Comparison of ENCODE assay signal across 15 cellular contexts in genomic region chr7:132030883-132031282, GRCh38.
DNase-seq lines count a peak whose midpoint lies in the region; ATAC-seq, FAIRE-seq and TF ChIP-seq lines count a peak whose summit lies in the region.
"Had no signal": no experiment of that assay in that cellular context is flagged by ENCODE, and none has a peak within 500 bp of the region (broad histone marks: within the 10 kb centered on the region; RNA-seq: fewer than 3 reads in every experiment).

No MANE protein-coding gene starts in this region.

- H3K79me2 ChIP-seq in keratinocyte (ENCODE audit: control insufficient read depth, insufficient read depth, low read length) = no peaks in the 10 kb centered on the region

- TF ChIP-seq CTCF in VCaP (conservative IDR thresholded peaks at IDR 0.05) (no peak), keratinocyte (optimal IDR thresholded peaks at IDR 0.05 in 1 of 3, IDR thresholded peaks at IDR 0.05 in 1 of 3, conservative IDR thresholded peaks at IDR 0.05 in 1 of 3; ENCODE audit: extremely low read depth in 1 of 3, insufficient read depth in 2 of 3, low read length in 3 of 3) (no peak), pancreas (IDR thresholded peaks at IDR 0.05) (no peak), GM10248 (IDR thresholded peaks at IDR 0.05; ENCODE audit: control extremely low read depth, extremely low read depth, low read depth, missing control alignments) (no peak)

- FAIRE-seq in keratinocyte (lab: Jason Lieb, UNC) (peak; percentile 92), pancreas (lab: Jason Lieb, UNC) (no peak)

- DNase-seq in HPDE6-E6E7 (ENCODE audit: extremely low spot score) (peak; percentile 41), keratinocyte (ENCODE audit: low read depth, low spot score) (no peak), pancreas (no peak), GM10248 (ENCODE audit: extremely low spot score) (no peak), GF-D8 (lab: John Stamatoyannopoulos, UW) (no peak), HuH-7.5 (ENCODE audit: low spot score) (no peak), NCI-H1930 (lab: John Stamatoyannopoulos, UW) (no peak)
- DNase-seq: CD8-positive, alpha-beta memory T cell; HFFc6; NCI-H1092; NCI-H1694 treated with DMSO at 0.1 percent for 48 hours; NCI-H510A had no signal

- no peak overlapping the region for H3K9ac ChIP-seq in keratinocyte (ENCODE audit: control insufficient read depth, extremely low read depth, insufficient read depth, low read length)
- H3K9ac ChIP-seq: KMS-11 had no signal

- POLR2A ChIA-PET in GM10248 (lab: Yijun Ruan, JAX) = no interaction called here

- H3K4me1 ChIP-seq in keratinocyte (ENCODE audit: control insufficient read depth, extremely low read depth, insufficient read depth, low read length) (peaks cover 38% of the 10 kb centered on the region), pancreas (peaks cover 0 to 17% (median 10%) of the 10 kb centered on the region in 3 donors)

- CTCF ChIA-PET in GM10248 (lab: Yijun Ruan, JAX) = no interaction called here

- no peak overlapping the region for H2AFZ ChIP-seq in keratinocyte (ENCODE audit: control insufficient read depth, low read length)
- H2AFZ ChIP-seq: GM23338 had no signal

- H3K4me3 ChIP-seq in keratinocyte (ENCODE audit: control insufficient read depth in 2 of 3, extremely low read depth in 1 of 3, insufficient read depth in 2 of 3, low read depth in 1 of 3, low read length in 3 of 3) (peak overlapping the region in 2 of 3 experiments; percentile 18 to 36), pancreas (no peak overlapping the region)
- H3K4me3 ChIP-seq: GM23338 had no signal

- H3K9me1 ChIP-seq in keratinocyte (ENCODE audit: control insufficient read depth, extremely low read depth, insufficient read depth, low read length) = no peaks in the 10 kb centered on the region

- no peaks in the 10 kb centered on the region for H3K27me3 ChIP-seq in keratinocyte (ENCODE audit: control insufficient read depth, extremely low read depth, insufficient read depth, low read length)
- H3K27me3 ChIP-seq in pancreas = no peaks in the 10 kb centered on the region

- H3K36me3 ChIP-seq in keratinocyte (ENCODE audit: control insufficient read depth in 2 of 2, extremely low read depth in 1 of 2, insufficient read depth in 2 of 2, low read length in 2 of 2) (no peaks in the 10 kb centered on the region), pancreas (no peaks in the 10 kb centered on the region)

- ATAC-seq in pancreas = peak; percentile 48 to 62 (median 55)
- ATAC-seq: GM23338 had no signal

- 17 to 35% methylated on average over 2 of the region's 2 CpGs for WGBS in pancreas, 2 donors

- H3K9me3 ChIP-seq in keratinocyte (ENCODE audit: control insufficient read depth, low read depth, low read length) (no peaks in the 10 kb centered on the region), pancreas (no peaks in the 10 kb centered on the region)

- H3K4me2 ChIP-seq in keratinocyte (ENCODE audit: control insufficient read depth, extremely low read depth, insufficient read depth, low read depth, low read length) = peak overlapping the region; percentile 58
- H3K4me2 ChIP-seq: GM23338, KMS-11 had no signal

- dilution Hi-C loops in keratinocyte (cut with MboI; ENCODE audit: extremely low pct_ligation_motif_present, low sequenced_read_pairs) = no loop called here

- no peaks in the 10 kb centered on the region for H4K20me1 ChIP-seq in keratinocyte (ENCODE audit: control insufficient read depth, extremely low read depth, insufficient read depth, low read length)

- intact Hi-C loops in pancreas (cut with DNase I) = no loop called here

- H3K27ac ChIP-seq in VCaP (peak overlapping the region; percentile 80), keratinocyte (ENCODE audit: control insufficient read depth, insufficient read depth, low read length) (peak overlapping the region; percentile 53), pancreas (peak overlapping the region in 1 of 4 donors; percentile 6)
- H3K27ac ChIP-seq: KMS-11 had no signal

Comparison
In these comparisons a context has a peak if more than half of its experiments do, and no peak if none do; other contexts are left out.
1. H3K4me3 ChIP-seq: peak in keratinocyte (2 of 3); none in pancreas (0 of 4).